8 cellular contexts compared by ENCODE assay signal in the genomic region with DNA sequence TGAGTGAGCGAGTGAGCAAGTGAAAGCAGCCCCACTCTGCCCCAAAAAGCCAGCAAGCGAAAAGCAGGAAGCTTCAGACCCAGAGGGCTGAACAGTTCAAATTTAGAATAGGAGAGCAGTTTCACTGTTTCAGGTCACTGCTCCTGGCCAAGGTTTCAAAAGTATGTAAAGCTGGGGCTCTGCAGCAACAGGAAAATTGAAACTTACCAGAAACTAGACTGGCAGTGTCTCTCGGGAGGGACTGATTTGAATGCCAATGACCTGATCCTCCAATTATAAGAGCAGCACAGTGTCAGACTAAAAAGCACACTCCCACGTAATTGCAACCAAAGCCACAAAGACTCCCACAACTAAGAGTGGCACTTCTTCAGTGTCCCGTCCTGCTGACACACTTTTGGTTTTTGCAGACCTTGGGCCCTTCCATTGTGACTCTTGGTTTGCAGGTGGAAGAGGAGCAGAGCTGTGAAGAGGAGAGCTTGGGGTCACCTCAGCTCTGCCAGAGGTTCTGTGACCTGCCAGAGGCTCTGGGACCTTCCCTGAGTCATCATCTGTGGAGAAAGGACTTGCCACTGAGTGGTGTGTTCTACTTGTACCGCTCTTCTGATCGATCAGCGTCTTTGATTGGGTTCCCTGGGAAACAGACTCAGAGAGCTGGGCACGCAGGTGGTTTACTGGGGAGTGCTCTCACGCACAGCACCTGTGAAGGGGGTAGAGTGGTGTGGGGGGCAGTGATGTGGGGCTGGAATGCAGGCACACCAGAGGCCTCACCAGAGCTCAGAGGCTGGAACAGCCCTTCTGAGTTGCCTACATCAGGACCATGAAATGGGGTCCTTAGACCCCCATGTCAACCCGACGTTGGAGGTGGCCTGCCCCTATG. TPM values are rescaled to one million over a fixed set of nuclear protein-coding genes. Genes with fewer than 3 reads are reported as not detected.
DNase-seq lines count a peak whose midpoint lies in the region; ATAC-seq and TF ChIP-seq lines count a peak whose summit lies in the region.

No MANE protein-coding gene starts in this region.

- no peak overlapping the region for H3K4me3 Mint-ChIP-seq in effector memory CD8-positive, alpha-beta T cell

- no peak overlapping the region for H3K9ac ChIP-seq in mesendoderm (ENCODE audit: low read length)

- H3K4me3 ChIP-seq in mesendoderm (ENCODE audit: low read length): no peak overlapping the region

- no peaks in the 10 kb centered on the region for H3K9me3 Mint-ChIP-seq in effector memory CD8-positive, alpha-beta T cell

- H3K27me3 Mint-ChIP-seq in effector memory CD8-positive, alpha-beta T cell: no peaks in the 10 kb centered on the region

- intact Hi-C loops in sciatic nerve (cut with DNase I): no loop called here

- peak; percentile 72 for ATAC-seq in GM18519 (IDR thresholded peaks at IDR 0.05; ENCODE audit: low FRiP score, unreplicated experiment)
- ATAC-seq in GM21526 (IDR thresholded peaks at IDR 0.05; ENCODE audit: low FRiP score, unreplicated experiment): peak; percentile 68
- ATAC-seq in HG03469 (IDR thresholded peaks at IDR 0.05; ENCODE audit: unreplicated experiment): peak; percentile 63
- peak; percentile 89 for ATAC-seq in effector memory CD8-positive, alpha-beta T cell (replicated peaks)
- ATAC-seq in sciatic nerve: no peak
- no peak for ATAC-seq in SK-N-SH treated with all-trans-retinoic acid at 6 μM for 48 hours

- H3K56ac ChIP-seq in mesendoderm (ENCODE audit: low read length): no peak overlapping the region

- no peak overlapping the region for H4K5ac ChIP-seq in mesendoderm (ENCODE audit: low read length)

- H3K79me1 ChIP-seq in mesendoderm (ENCODE audit: low read length): no peaks in the 10 kb centered on the region

- H3K4me2 ChIP-seq in mesendoderm (ENCODE audit: low read length): no peak overlapping the region

- H3K36me3 ChIP-seq in mesendoderm (ENCODE audit: control insufficient read depth, insufficient read depth, low read length): no peaks in the 10 kb centered on the region

- WGBS in mesendoderm (ENCODE audit: extremely low coverage, insufficient coverage, low lambda C conversion rate): no CpG with 5 or more reads among the region's 12 CpGs

- H3K27ac ChIP-seq in mesendoderm (ENCODE audit: low read depth, low read length): no peak overlapping the region

- no peaks in the 10 kb centered on the region for H3K79me2 ChIP-seq in mesendoderm (ENCODE audit: control insufficient read depth, insufficient read depth, low read length)

- no peak overlapping the region for H3K4ac ChIP-seq in mesendoderm (ENCODE audit: low read depth, low read length)

- no peaks in the 10 kb centered on the region for H3K36me3 Mint-ChIP-seq in effector memory CD8-positive, alpha-beta T cell (ENCODE audit: insufficient read depth)

- no peak for DNase-seq in effector memory CD8-positive, alpha-beta T cell
- DNase-seq in effector CD4-positive, alpha-beta T cell: no peak
- no peak for DNase-seq in sciatic nerve (ENCODE audit: low spot score)
- no peak for DNase-seq in mesendoderm

- H3K27me3 ChIP-seq in mesendoderm (ENCODE audit: insufficient read depth, low read length, poor library complexity): no peaks in the 10 kb centered on the region

- H3K27ac Mint-ChIP-seq in effector memory CD8-positive, alpha-beta T cell: no peak overlapping the region

- H3K4me1 Mint-ChIP-seq in effector memory CD8-positive, alpha-beta T cell (ENCODE audit: low read depth in 2 of 2): peaks cover 3 to 7% of the 10 kb centered on the region in 2 donors

- no peaks in the 10 kb centered on the region for H3K4me1 ChIP-seq in mesendoderm (ENCODE audit: control insufficient read depth, low read depth, low read length)

- H3K18ac ChIP-seq in mesendoderm (ENCODE audit: low read length): no peak overlapping the region

- H2AK5ac ChIP-seq in mesendoderm (ENCODE audit: low read length): no peak overlapping the region

- no peak overlapping the region for H3K23ac ChIP-seq in mesendoderm (ENCODE audit: low read length)

- no peak overlapping the region for H2BK120ac ChIP-seq in mesendoderm (ENCODE audit: low read depth, low read length)

- no peak overlapping the region for H2BK5ac ChIP-seq in mesendoderm (ENCODE audit: low read length)

- H4K8ac ChIP-seq in mesendoderm (ENCODE audit: low read depth, low read length): no peak overlapping the region

- no peak overlapping the region for H2BK15ac ChIP-seq in mesendoderm (replicated peaks; ENCODE audit: low read depth)

TF ChIP-seq in SK-N-SH treated with all-trans-retinoic acid at 6 μM for 48 hours, 23 proteins besides CTCF, POLR2A, EP300 and RAD21:
- TF ChIP-seq PPARA (CRISPR knock-in tag; IDR thresholded peaks at IDR 0.05; ENCODE audit: borderline replicate concordance) (no peak), ARNTL (CRISPR knock-in tag; IDR thresholded peaks at IDR 0.05; ENCODE audit: borderline replicate concordance, low read depth) (no peak), OSR1 (CRISPR knock-in tag; IDR thresholded peaks at IDR 0.05) (no peak), GLIS3 (CRISPR knock-in tag; IDR thresholded peaks at IDR 0.05) (no peak)
TF ChIP-seq in SK-N-SH treated with all-trans-retinoic acid at 6 μM for 48 hours: peak in this region for 0.

RNA-seq across cellular contexts. Expression of gene PTGIS, which starts 52.7 kb away (rescaled TPM):
- total RNA-seq in sciatic nerve: 89.7 TPM
- 13.1 TPM for polyA plus RNA-seq in mesendoderm (2013, experiment 1 of 2)
- 13.0 TPM for polyA plus RNA-seq in mesendoderm (2013, experiment 2 of 2)

Comparison
In these comparisons a context has a peak if more than half of its experiments do, and no peak if none do; other contexts are left out.
1. ATAC-seq: peak in GM18519 (single experiment), GM21526 (single experiment), HG03469 (single experiment) and effector memory CD8-positive, alpha-beta T cell (single experiment); none in sciatic nerve (single experiment) and SK-N-SH treated with all-trans-retinoic acid at 6 μM for 48 hours (single experiment).